ENCODE assay signal across 1 cellular context in genomic region chr5:53010819-53011218, GRCh38.
TF ChIP-seq lines count a peak whose summit lies in the region.

No MANE protein-coding gene starts in this region.

TF ChIP-seq in IMR-90, 13 proteins besides CTCF, POLR2A, EP300 and RAD21 (continued from another document):
- no peak for TF ChIP-seq ELK1 (IDR thresholded peaks at IDR 0.05; ENCODE audit: borderline replicate concordance, low read depth, low read length)
- TF ChIP-seq RCOR1 (IDR thresholded peaks at IDR 0.05; ENCODE audit: insufficient replicate concordance, low read length): no peak
